24 cellular contexts compared by ENCODE assay signal in genomic region chr14:55065411-55065810, GRCh38. TPM values are rescaled to one million over a fixed set of nuclear protein-coding genes. Genes with fewer than 3 reads are reported as not detected.
A peak's percentile ranks its signal among the peaks of the same experiment; 100 is the strongest.
DNase-seq lines count a peak whose midpoint lies in the region; ATAC-seq, FAIRE-seq and TF ChIP-seq lines count a peak whose summit lies in the region.
"Had no signal": no experiment of that assay in that cellular context is flagged by ENCODE, and none has a peak within 500 bp of the region (broad histone marks: within the 10 kb centered on the region; RNA-seq: fewer than 3 reads in every experiment).

No MANE protein-coding gene starts in this region.

- no peaks in the 10 kb centered on the region for H3K79me1 ChIP-seq in trophoblast cell (ENCODE audit: low read length)
- peaks cover 8% of the 10 kb centered on the region for H3K79me1 ChIP-seq in mesendoderm (ENCODE audit: low read length)

- H3K4me2 ChIP-seq in trophoblast cell (ENCODE audit: low read length) (no peak overlapping the region), mesendoderm (ENCODE audit: low read length) (no peak overlapping the region)

- H3K36me3 ChIP-seq in trophoblast cell (ENCODE audit: control insufficient read depth in 1 of 2, insufficient read depth in 2 of 2, low read length in 2 of 2): peaks cover 18 to 19% of the 10 kb centered on the region in 2 experiments
- peaks cover 3% of the 10 kb centered on the region for H3K36me3 ChIP-seq in mesendoderm (ENCODE audit: control insufficient read depth, insufficient read depth, low read length)

- H3K4me1 Mint-ChIP-seq in activated CD4-positive, alpha-beta T cell treated with anti-CD3 and anti-CD28 coated beads, Interleukin-2, amount 10 ng/mL, durations not matched to agents 24 days and 14 days: peaks cover 9% of the 10 kb centered on the region
- peaks cover 7% of the 10 kb centered on the region for H3K4me1 Mint-ChIP-seq in activated CD4-positive, alpha-beta T cell treated with anti-CD3 and anti-CD28 coated beads for 36 hours

- H3K23ac ChIP-seq in trophoblast cell (ENCODE audit: low read length): no peak overlapping the region
- no peak overlapping the region for H3K23ac ChIP-seq in mesendoderm (ENCODE audit: low read length)

- H3K79me2 ChIP-seq in trophoblast cell (ENCODE audit: control insufficient read depth, insufficient read depth, low read length, poor library complexity) (no peaks in the 10 kb centered on the region), mesendoderm (ENCODE audit: control insufficient read depth, insufficient read depth, low read length) (peaks cover 6% of the 10 kb centered on the region)

- no peaks in the 10 kb centered on the region for H3K27me3 ChIP-seq in trophoblast cell (ENCODE audit: insufficient read depth, low read length)
- H3K27me3 ChIP-seq in mesendoderm (ENCODE audit: insufficient read depth, low read length, poor library complexity): no peaks in the 10 kb centered on the region
- H3K27me3 ChIP-seq: BE2C, upper lobe of right lung had no signal

- POLR2A ChIA-PET in activated CD4-positive, alpha-beta T cell treated with anti-CD3 and anti-CD28 coated beads for 36 hours (lab: Charles Lee): interaction anchor here (1.8 kb wide), 1 partner anchor 12 kb away, joined by 8 read pairs; no protein-coding TSS in a partner anchor

- H3K9ac ChIP-seq in trophoblast cell (ENCODE audit: low read length) (peak overlapping the region; percentile 20), mesendoderm (ENCODE audit: low read length) (no peak overlapping the region)

- FAIRE-seq in GM12892 (lab: Jason Lieb, UNC): peak; percentile 30

- no peak overlapping the region for H4K12ac ChIP-seq in trophoblast cell (ENCODE audit: low read depth, low read length)

- H3K4ac ChIP-seq in trophoblast cell (ENCODE audit: low read depth, low read length) (no peak overlapping the region), mesendoderm (ENCODE audit: low read depth, low read length) (no peak overlapping the region)

- H2BK120ac ChIP-seq in trophoblast cell (ENCODE audit: insufficient read depth, low read length, poor library complexity) (no peak overlapping the region), mesendoderm (ENCODE audit: low read depth, low read length) (no peak overlapping the region)

- H4K5ac ChIP-seq in mesendoderm (ENCODE audit: low read length): no peak overlapping the region

- H3K9me3 ChIP-seq in trophoblast cell (ENCODE audit: insufficient read depth, low read depth, low read length): no peaks in the 10 kb centered on the region
- H3K9me3 ChIP-seq: BE2C, HAP-1, prostate gland, upper lobe of right lung had no signal

- H3K27ac Mint-ChIP-seq in activated CD4-positive, alpha-beta T cell treated with anti-CD3 and anti-CD28 coated beads, Interleukin-2, amount 10 ng/mL, durations not matched to agents 24 days and 14 days: no peak overlapping the region
- H3K27ac Mint-ChIP-seq in activated CD4-positive, alpha-beta T cell treated with anti-CD3 and anti-CD28 coated beads for 36 hours: no peak overlapping the region
- H3K27ac Mint-ChIP-seq: activated naive CD8-positive, alpha-beta T cell treated with anti-CD3 and anti-CD28 coated beads, Interleukin-2, amount 10 ng/mL, durations not matched to agents 7 days and 5 days; activated T-helper 1 cell treated with anti-CD3 and anti-CD28 coated beads, Interleukin-12 subunit alpha, Interleukin-12 subunit beta, Interleukin-2, Interleukin-4 antibody, amounts not matched to agents 30 ng/mL and 10 ng/mL and 1 ng/mL, durations not matched to agents 14 hours and 24 hours and 36 hours had no signal

- no peak overlapping the region for H3K56ac ChIP-seq in mesendoderm (ENCODE audit: low read length)

- H3K18ac ChIP-seq in trophoblast cell (ENCODE audit: low read length) (no peak overlapping the region), mesendoderm (ENCODE audit: low read length) (no peak overlapping the region)

- H2AK5ac ChIP-seq in trophoblast cell (ENCODE audit: low read length) (no peak overlapping the region), mesendoderm (ENCODE audit: low read length) (no peak overlapping the region)

- no peaks in the 10 kb centered on the region for H3K9me3 Mint-ChIP-seq in activated CD4-positive, alpha-beta T cell treated with anti-CD3 and anti-CD28 coated beads, Interleukin-2, amount 10 ng/mL, durations not matched to agents 24 days and 14 days
- no peaks in the 10 kb centered on the region for H3K9me3 Mint-ChIP-seq in activated CD4-positive, alpha-beta T cell treated with anti-CD3 and anti-CD28 coated beads for 36 hours (ENCODE audit: low read depth)
- H3K9me3 Mint-ChIP-seq: activated naive CD8-positive, alpha-beta T cell treated with anti-CD3 and anti-CD28 coated beads, Interleukin-2, amount 10 ng/mL, durations not matched to agents 7 days and 5 days; activated T-helper 1 cell treated with anti-CD3 and anti-CD28 coated beads, Interleukin-12 subunit alpha, Interleukin-12 subunit beta, Interleukin-2, Interleukin-4 antibody, amounts not matched to agents 30 ng/mL and 10 ng/mL and 1 ng/mL, durations not matched to agents 14 hours and 24 hours and 36 hours had no signal

- peaks cover 52% of the 10 kb centered on the region for H3K36me3 Mint-ChIP-seq in activated CD4-positive, alpha-beta T cell treated with anti-CD3 and anti-CD28 coated beads, Interleukin-2, amount 10 ng/mL, durations not matched to agents 24 days and 14 days (ENCODE audit: low read depth)
- peaks cover 54% of the 10 kb centered on the region for H3K36me3 Mint-ChIP-seq in activated CD4-positive, alpha-beta T cell treated with anti-CD3 and anti-CD28 coated beads for 36 hours (ENCODE audit: low read depth)

- H3K4me3 ChIP-seq in trophoblast cell (ENCODE audit: low read depth, low read length) (no peak overlapping the region), mesendoderm (ENCODE audit: low read length) (no peak overlapping the region)
- H3K4me3 ChIP-seq: HAP-1, prostate gland, upper lobe of right lung had no signal

- H4K8ac ChIP-seq in trophoblast cell (ENCODE audit: low read depth, low read length): no peak overlapping the region
- no peak overlapping the region for H4K8ac ChIP-seq in mesendoderm (ENCODE audit: low read depth, low read length)

- H4K91ac ChIP-seq in trophoblast cell (ENCODE audit: low read depth, low read length): no peak overlapping the region

- H2AFZ ChIP-seq in trophoblast cell (ENCODE audit: insufficient read depth, low read length, poor library complexity): no peak overlapping the region

- H3K14ac ChIP-seq in trophoblast cell (ENCODE audit: low read length): no peak overlapping the region

- H3K4me1 ChIP-seq in trophoblast cell (ENCODE audit: control insufficient read depth in 1 of 2, insufficient read depth in 2 of 2, low read length in 2 of 2) (no peaks in the 10 kb centered on the region), mesendoderm (ENCODE audit: control insufficient read depth, low read depth, low read length) (no peaks in the 10 kb centered on the region)
- H3K4me1 ChIP-seq: BE2C, HAP-1, prostate gland, upper lobe of right lung had no signal

- intact Hi-C loops in activated CD4-positive, alpha-beta T cell treated with anti-CD3 and anti-CD28 coated beads, Interleukin-2, amount 10 ng/mL, durations not matched to agents 24 days and 14 days (cut with micrococcal nuclease): no loop called here
- intact Hi-C loops in activated CD4-positive, alpha-beta T cell treated with anti-CD3 and anti-CD28 coated beads for 36 hours (cut with DNase I, micrococcal nuclease): no loop called here

- H2BK12ac ChIP-seq in trophoblast cell (ENCODE audit: low read length): no peak overlapping the region

- H3K27ac ChIP-seq in cingulate gyrus (ENCODE audit: low read depth, low read length): peak overlapping the region; percentile 15
- no peak overlapping the region for H3K27ac ChIP-seq in trophoblast cell (ENCODE audit: low read depth, low read length)
- H3K27ac ChIP-seq in mesendoderm (ENCODE audit: low read depth, low read length): no peak overlapping the region
- H3K27ac ChIP-seq: epithelial cell of prostate, prostate gland, upper lobe of right lung had no signal

- no peaks in the 10 kb centered on the region for H3K27me3 Mint-ChIP-seq in activated CD4-positive, alpha-beta T cell treated with anti-CD3 and anti-CD28 coated beads, Interleukin-2, amount 10 ng/mL, durations not matched to agents 24 days and 14 days
- H3K27me3 Mint-ChIP-seq in activated CD4-positive, alpha-beta T cell treated with anti-CD3 and anti-CD28 coated beads for 36 hours: no peaks in the 10 kb centered on the region
- H3K27me3 Mint-ChIP-seq: activated naive CD8-positive, alpha-beta T cell treated with anti-CD3 and anti-CD28 coated beads, Interleukin-2, amount 10 ng/mL, durations not matched to agents 7 days and 5 days had no signal

- H2BK15ac ChIP-seq in mesendoderm (replicated peaks; ENCODE audit: low read depth): no peak overlapping the region

- H2BK5ac ChIP-seq in trophoblast cell (ENCODE audit: low read depth, low read length, poor library complexity) (no peak overlapping the region), mesendoderm (ENCODE audit: low read length) (no peak overlapping the region)

- WGBS in trophoblast cell (ENCODE audit: extremely low coverage, insufficient coverage, insufficient read length): no CpG with 5 or more reads among the region's 2 CpGs
- no CpG with 5 or more reads among the region's 2 CpGs for WGBS in mesendoderm (ENCODE audit: extremely low coverage, insufficient coverage, low lambda C conversion rate)

- TF ChIP-seq POLR2A in GM12892 (IDR thresholded peaks at IDR 0.05; ENCODE audit: low read depth, low read length): peak; percentile 31; the same call in 1 of the 2 replicates

- peak; percentile 14 for DNase-seq in activated CD4-positive, alpha-beta T cell treated with anti-CD3 and anti-CD28 coated beads, Interleukin-2, amount 10 ng/mL, durations not matched to agents 24 days and 14 days
- no peak for DNase-seq in activated CD4-positive, alpha-beta T cell treated with anti-CD3 and anti-CD28 coated beads for 36 hours
- DNase-seq in GM12892 (ENCODE audit: insufficient read length): no peak
- no peak for DNase-seq in trophoblast cell
- no peak for DNase-seq in mesendoderm
- DNase-seq: 8988T; activated CD4-positive, CD25-positive, alpha-beta regulatory T cell; activated CD8-positive, alpha-beta memory T cell treated with anti-CD3 and anti-CD28 coated beads for 24 hours; activated naive CD8-positive, alpha-beta T cell treated with anti-CD3 and anti-CD28 coated beads, Interleukin-2, amount 10 ng/mL, durations not matched to agents 7 days and 5 days; BE2C; Karpas-422; NCI-H1930; NCI-H345; stimulated activated CD4-positive, alpha-beta T cell treated with anti-CD3 and anti-CD28 coated beads, Interleukin-1b, Interleukin-23, amount 100 ng/mL, for 48 hours; stimulated activated naive CD4-positive, alpha-beta T cell treated with Interleukin-2 at 50 U/mL for 16 hours; T1000; upper lobe of right lung had no signal

- ATAC-seq in activated CD4-positive, alpha-beta T cell treated with anti-CD3 and anti-CD28 coated beads for 36 hours: no peak
- ATAC-seq in HG02981 (IDR thresholded peaks at IDR 0.05; ENCODE audit: unreplicated experiment): no peak
- ATAC-seq in HG02678 (IDR thresholded peaks at IDR 0.05; ENCODE audit: unreplicated experiment): no peak
- ATAC-seq: upper lobe of right lung had no signal

- CTCF ChIA-PET in activated CD4-positive, alpha-beta T cell treated with anti-CD3 and anti-CD28 coated beads for 36 hours (lab: Charles Lee): interaction anchor here (0.6 to 1.3 kb wide), 7 partner anchors 10 to 427 kb away, joined by 3 to 9 read pairs (median 3); partner anchors contain the start of gene MAPK1IP1L

- H3K4me3 Mint-ChIP-seq in activated CD4-positive, alpha-beta T cell treated with anti-CD3 and anti-CD28 coated beads, Interleukin-2, amount 10 ng/mL, durations not matched to agents 24 days and 14 days: no peak overlapping the region
- no peak overlapping the region for H3K4me3 Mint-ChIP-seq in activated CD4-positive, alpha-beta T cell treated with anti-CD3 and anti-CD28 coated beads for 36 hours
- H3K4me3 Mint-ChIP-seq: activated naive CD8-positive, alpha-beta T cell treated with anti-CD3 and anti-CD28 coated beads, Interleukin-2, amount 10 ng/mL, durations not matched to agents 7 days and 5 days; activated T-helper 1 cell treated with anti-CD3 and anti-CD28 coated beads, Interleukin-12 subunit alpha, Interleukin-12 subunit beta, Interleukin-2, Interleukin-4 antibody, amounts not matched to agents 30 ng/mL and 10 ng/mL and 1 ng/mL, durations not matched to agents 14 hours and 24 hours and 36 hours had no signal

RNA-seq across cellular contexts. Expression of gene MAPK1IP1L, which starts 14.0 kb away (rescaled TPM):
- 142 and 144 TPM in 2 replicates for total RNA-seq in activated CD4-positive, alpha-beta T cell treated with anti-CD3 and anti-CD28 coated beads, Interleukin-2, amount 10 ng/mL, durations not matched to agents 24 days and 14 days
- total RNA-seq in activated CD4-positive, alpha-beta T cell treated with anti-CD3 and anti-CD28 coated beads for 36 hours: 100 to 1,000 TPM in 1 of 2 experiments, 10 to 100 TPM in 1; 98.6 to 180 TPM
- polyA plus RNA-seq in GM12892 (2012; ENCODE audit: missing spikeins): 54.4 TPM
- 125 and 127 TPM in 2 replicates for polyA plus RNA-seq in trophoblast cell (2013)
- polyA plus RNA-seq in mesendoderm (2013, experiment 1 of 2): 148 TPM
- 159 TPM for polyA plus RNA-seq in mesendoderm (2013, experiment 2 of 2)

RNA-seq across cellular contexts. Expression of gene SOCS4, which starts 38.4 kb away (rescaled TPM):
- 36.4 and 39.6 TPM in 2 replicates for total RNA-seq in activated CD4-positive, alpha-beta T cell treated with anti-CD3 and anti-CD28 coated beads, Interleukin-2, amount 10 ng/mL, durations not matched to agents 24 days and 14 days
- 10 to 100 TPM; 18.4 to 21.3 TPM for total RNA-seq in activated CD4-positive, alpha-beta T cell treated with anti-CD3 and anti-CD28 coated beads for 36 hours
- polyA plus RNA-seq in GM12892 (2012; ENCODE audit: missing spikeins): 12.3 TPM
- 10.2 and 10.6 TPM in 2 replicates for polyA plus RNA-seq in trophoblast cell (2013)
- polyA plus RNA-seq in mesendoderm (2013, experiment 1 of 2): 10.3 TPM
- polyA plus RNA-seq in mesendoderm (2013, experiment 2 of 2): 10.3 TPM

RNA-seq across cellular contexts. Expression of gene WDHD1, which starts 38.5 kb away (rescaled TPM):
- 60.7 and 63.0 TPM in 2 replicates for total RNA-seq in activated CD4-positive, alpha-beta T cell treated with anti-CD3 and anti-CD28 coated beads, Interleukin-2, amount 10 ng/mL, durations not matched to agents 24 days and 14 days
- total RNA-seq in activated CD4-positive, alpha-beta T cell treated with anti-CD3 and anti-CD28 coated beads for 36 hours: 10 to 100 TPM; 64.4 to 71.1 TPM
- 21.5 TPM for polyA plus RNA-seq in GM12892 (2012; ENCODE audit: missing spikeins)
- 10.4 and 11.4 TPM in 2 replicates for polyA plus RNA-seq in trophoblast cell (2013)
- 23.4 TPM for polyA plus RNA-seq in mesendoderm (2013, experiment 1 of 2)
- 22.4 TPM for polyA plus RNA-seq in mesendoderm (2013, experiment 2 of 2)
